ENCODE assay signal across 1 cellular context in the genomic region with DNA sequence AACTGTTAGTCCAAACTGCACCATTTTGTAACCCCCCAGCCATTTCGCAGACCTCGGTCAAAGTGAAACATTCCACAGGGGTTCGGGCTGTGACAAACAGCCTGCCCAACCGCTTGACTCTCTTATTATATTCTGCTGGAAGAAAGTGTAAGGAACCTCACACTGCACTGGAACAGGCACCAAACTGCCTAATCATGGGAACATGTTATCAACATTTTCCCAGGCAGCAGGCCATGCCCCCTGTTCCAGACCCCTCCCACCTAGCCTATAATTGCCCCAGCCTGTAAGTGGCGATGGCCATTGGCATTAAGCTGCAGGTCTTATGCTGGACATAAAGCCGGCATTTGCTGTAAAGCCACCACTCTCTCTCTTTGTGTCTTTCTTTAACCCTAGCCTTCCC.
TF ChIP-seq lines count a peak whose summit lies in the region.

No MANE protein-coding gene starts in this region.

TF ChIP-seq in K562, 482 proteins besides CTCF, POLR2A, EP300 and RAD21 (continued from another document and continues in another):
- TF ChIP-seq, protein P1, sequence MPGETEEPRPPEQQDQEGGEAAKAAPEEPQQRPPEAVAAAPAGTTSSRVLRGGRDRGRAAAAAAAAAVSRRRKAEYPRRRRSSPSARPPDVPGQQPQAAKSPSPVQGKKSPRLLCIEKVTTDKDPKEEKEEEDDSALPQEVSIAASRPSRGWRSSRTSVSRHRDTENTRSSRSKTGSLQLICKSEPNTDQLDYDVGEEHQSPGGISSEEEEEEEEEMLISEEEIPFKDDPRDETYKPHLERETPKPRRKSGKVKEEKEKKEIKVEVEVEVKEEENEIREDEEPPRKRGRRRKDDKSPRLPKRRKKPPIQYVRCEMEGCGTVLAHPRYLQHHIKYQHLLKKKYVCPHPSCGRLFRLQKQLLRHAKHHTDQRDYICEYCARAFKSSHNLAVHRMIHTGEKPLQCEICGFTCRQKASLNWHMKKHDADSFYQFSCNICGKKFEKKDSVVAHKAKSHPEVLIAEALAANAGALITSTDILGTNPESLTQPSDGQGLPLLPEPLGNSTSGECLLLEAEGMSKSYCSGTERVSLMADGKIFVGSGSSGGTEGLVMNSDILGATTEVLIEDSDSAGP (CRISPR knock-in tag; IDR thresholded peaks at IDR 0.05): no peak
- TF ChIP-seq TEAD4 (IDR thresholded peaks at IDR 0.05; ENCODE audit: low read length) (no peak), TEAD4 (CRISPR knock-in tag; IDR thresholded peaks at IDR 0.05; ENCODE audit: borderline replicate concordance) (no peak), YY1 (IDR thresholded peaks at IDR 0.05; ENCODE audit: borderline replicate concordance in 1 of 3, control insufficient read depth in 1 of 3, extremely low read depth in 1 of 3, insufficient read depth in 3 of 3, insufficient read length in 1 of 3, insufficient replicate concordance in 2 of 3, low read depth in 1 of 3, low read length in 2 of 3) (peak in 1 of 3 experiments; percentile 23), CC2D1A (IDR thresholded peaks at IDR 0.05) (no peak), ZNF583 (CRISPR knock-in tag; IDR thresholded peaks at IDR 0.05) (no peak), ZNF695 (CRISPR knock-in tag; IDR thresholded peaks at IDR 0.05) (no peak), NFATC3 (IDR thresholded peaks at IDR 0.05) (no peak), ZNF696 (CRISPR knock-in tag; conservative IDR thresholded peaks at IDR 0.05) (no peak), KLF13 (tag; IDR thresholded peaks at IDR 0.05; ENCODE audit: borderline replicate concordance, low read depth) (no peak), HDAC6 (IDR thresholded peaks at IDR 0.05; ENCODE audit: low read depth, low read length) (no peak), GATAD2A (IDR thresholded peaks at IDR 0.05) (no peak), FOXJ3 (CRISPR knock-in tag; IDR thresholded peaks at IDR 0.05) (no peak), FOXM1 (IDR thresholded peaks at IDR 0.05; ENCODE audit: low read depth) (no peak), FOXM1 (CRISPR knock-in tag; IDR thresholded peaks at IDR 0.05; ENCODE audit: low read depth) (no peak), PURB (CRISPR knock-in tag; IDR thresholded peaks at IDR 0.05; ENCODE audit: low read depth) (no peak), PHF8 (IDR thresholded peaks at IDR 0.05; ENCODE audit: borderline replicate concordance, low read length) (no peak), ZNF717 (CRISPR knock-in tag; IDR thresholded peaks at IDR 0.05) (no peak), HIVEP1 (CRISPR knock-in tag; IDR thresholded peaks at IDR 0.05) (no peak), SP1 (CRISPR knock-in tag; IDR thresholded peaks at IDR 0.05) (no peak), NFE2 (IDR thresholded peaks at IDR 0.05; ENCODE audit: low read depth) (peak; percentile 77), ERF (CRISPR knock-in tag; IDR thresholded peaks at IDR 0.05) (no peak), MAFK (IDR thresholded peaks at IDR 0.05; ENCODE audit: low read length) (peak; percentile 47; the same call in 1 of the 2 replicates), HOXB6 (CRISPR knock-in tag; IDR thresholded peaks at IDR 0.05; ENCODE audit: borderline replicate concordance) (no peak), CBFA2T3 (IDR thresholded peaks at IDR 0.05) (0 out of 2 replicates have a peak, but pooled peaks have one; percentile 14), U2AF1 (optimal IDR thresholded peaks at IDR 0.05; ENCODE audit: low read depth, low read length) (no peak), ZNF589 (CRISPR knock-in tag; IDR thresholded peaks at IDR 0.05; ENCODE audit: low read depth) (no peak), KAT8 (IDR thresholded peaks at IDR 0.05; ENCODE audit: low read depth) (no peak), ETV5 (CRISPR knock-in tag; IDR thresholded peaks at IDR 0.05; ENCODE audit: low read depth) (no peak), CREBBP (IDR thresholded peaks at IDR 0.05; ENCODE audit: low read depth, low read length) (no peak), ZNF507 (tag; conservative IDR thresholded peaks at IDR 0.05) (no peak), SIN3A (IDR thresholded peaks at IDR 0.05; ENCODE audit: borderline replicate concordance in 2 of 2, control insufficient read depth in 1 of 2, low read depth in 2 of 2, low read length in 2 of 2) (no peak), ZNF232 (CRISPR knock-in tag; IDR thresholded peaks at IDR 0.05) (no peak), L3MBTL2 (IDR thresholded peaks at IDR 0.05) (no peak), ZNF75A (CRISPR knock-in tag; IDR thresholded peaks at IDR 0.05) (no peak), ZEB2 (IDR thresholded peaks at IDR 0.05) (no peak), ESRRB (CRISPR knock-in tag; IDR thresholded peaks at IDR 0.05; ENCODE audit: borderline replicate concordance) (no peak)
- TF ChIP-seq, protein P2, sequence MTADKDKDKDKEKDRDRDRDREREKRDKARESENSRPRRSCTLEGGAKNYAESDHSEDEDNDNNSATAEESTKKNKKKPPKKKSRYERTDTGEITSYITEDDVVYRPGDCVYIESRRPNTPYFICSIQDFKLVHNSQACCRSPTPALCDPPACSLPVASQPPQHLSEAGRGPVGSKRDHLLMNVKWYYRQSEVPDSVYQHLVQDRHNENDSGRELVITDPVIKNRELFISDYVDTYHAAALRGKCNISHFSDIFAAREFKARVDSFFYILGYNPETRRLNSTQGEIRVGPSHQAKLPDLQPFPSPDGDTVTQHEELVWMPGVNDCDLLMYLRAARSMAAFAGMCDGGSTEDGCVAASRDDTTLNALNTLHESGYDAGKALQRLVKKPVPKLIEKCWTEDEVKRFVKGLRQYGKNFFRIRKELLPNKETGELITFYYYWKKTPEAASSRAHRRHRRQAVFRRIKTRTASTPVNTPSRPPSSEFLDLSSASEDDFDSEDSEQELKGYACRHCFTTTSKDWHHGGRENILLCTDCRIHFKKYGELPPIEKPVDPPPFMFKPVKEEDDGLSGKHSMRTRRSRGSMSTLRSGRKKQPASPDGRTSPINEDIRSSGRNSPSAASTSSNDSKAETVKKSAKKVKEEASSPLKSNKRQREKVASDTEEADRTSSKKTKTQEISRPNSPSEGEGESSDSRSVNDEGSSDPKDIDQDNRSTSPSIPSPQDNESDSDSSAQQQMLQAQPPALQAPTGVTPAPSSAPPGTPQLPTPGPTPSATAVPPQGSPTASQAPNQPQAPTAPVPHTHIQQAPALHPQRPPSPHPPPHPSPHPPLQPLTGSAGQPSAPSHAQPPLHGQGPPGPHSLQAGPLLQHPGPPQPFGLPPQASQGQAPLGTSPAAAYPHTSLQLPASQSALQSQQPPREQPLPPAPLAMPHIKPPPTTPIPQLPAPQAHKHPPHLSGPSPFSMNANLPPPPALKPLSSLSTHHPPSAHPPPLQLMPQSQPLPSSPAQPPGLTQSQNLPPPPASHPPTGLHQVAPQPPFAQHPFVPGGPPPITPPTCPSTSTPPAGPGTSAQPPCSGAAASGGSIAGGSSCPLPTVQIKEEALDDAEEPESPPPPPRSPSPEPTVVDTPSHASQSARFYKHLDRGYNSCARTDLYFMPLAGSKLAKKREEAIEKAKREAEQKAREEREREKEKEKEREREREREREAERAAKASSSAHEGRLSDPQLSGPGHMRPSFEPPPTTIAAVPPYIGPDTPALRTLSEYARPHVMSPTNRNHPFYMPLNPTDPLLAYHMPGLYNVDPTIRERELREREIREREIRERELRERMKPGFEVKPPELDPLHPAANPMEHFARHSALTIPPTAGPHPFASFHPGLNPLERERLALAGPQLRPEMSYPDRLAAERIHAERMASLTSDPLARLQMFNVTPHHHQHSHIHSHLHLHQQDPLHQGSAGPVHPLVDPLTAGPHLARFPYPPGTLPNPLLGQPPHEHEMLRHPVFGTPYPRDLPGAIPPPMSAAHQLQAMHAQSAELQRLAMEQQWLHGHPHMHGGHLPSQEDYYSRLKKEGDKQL (CRISPR knock-in tag; IDR thresholded peaks at IDR 0.05; ENCODE audit: borderline replicate concordance): no peak
- TF ChIP-seq, protein P3, sequence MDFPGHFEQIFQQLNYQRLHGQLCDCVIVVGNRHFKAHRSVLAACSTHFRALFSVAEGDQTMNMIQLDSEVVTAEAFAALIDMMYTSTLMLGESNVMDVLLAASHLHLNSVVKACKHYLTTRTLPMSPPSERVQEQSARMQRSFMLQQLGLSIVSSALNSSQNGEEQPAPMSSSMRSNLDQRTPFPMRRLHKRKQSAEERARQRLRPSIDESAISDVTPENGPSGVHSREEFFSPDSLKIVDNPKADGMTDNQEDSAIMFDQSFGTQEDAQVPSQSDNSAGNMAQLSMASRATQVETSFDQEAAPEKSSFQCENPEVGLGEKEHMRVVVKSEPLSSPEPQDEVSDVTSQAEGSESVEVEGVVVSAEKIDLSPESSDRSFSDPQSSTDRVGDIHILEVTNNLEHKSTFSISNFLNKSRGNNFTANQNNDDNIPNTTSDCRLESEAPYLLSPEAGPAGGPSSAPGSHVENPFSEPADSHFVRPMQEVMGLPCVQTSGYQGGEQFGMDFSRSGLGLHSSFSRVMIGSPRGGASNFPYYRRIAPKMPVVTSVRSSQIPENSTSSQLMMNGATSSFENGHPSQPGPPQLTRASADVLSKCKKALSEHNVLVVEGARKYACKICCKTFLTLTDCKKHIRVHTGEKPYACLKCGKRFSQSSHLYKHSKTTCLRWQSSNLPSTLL (IDR thresholded peaks at IDR 0.05): no peak
- TF ChIP-seq, protein P4, sequence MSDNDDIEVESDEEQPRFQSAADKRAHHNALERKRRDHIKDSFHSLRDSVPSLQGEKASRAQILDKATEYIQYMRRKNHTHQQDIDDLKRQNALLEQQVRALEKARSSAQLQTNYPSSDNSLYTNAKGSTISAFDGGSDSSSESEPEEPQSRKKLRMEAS (CRISPR knock-in tag; IDR thresholded peaks at IDR 0.05): no peak
- TF ChIP-seq, protein P5, sequence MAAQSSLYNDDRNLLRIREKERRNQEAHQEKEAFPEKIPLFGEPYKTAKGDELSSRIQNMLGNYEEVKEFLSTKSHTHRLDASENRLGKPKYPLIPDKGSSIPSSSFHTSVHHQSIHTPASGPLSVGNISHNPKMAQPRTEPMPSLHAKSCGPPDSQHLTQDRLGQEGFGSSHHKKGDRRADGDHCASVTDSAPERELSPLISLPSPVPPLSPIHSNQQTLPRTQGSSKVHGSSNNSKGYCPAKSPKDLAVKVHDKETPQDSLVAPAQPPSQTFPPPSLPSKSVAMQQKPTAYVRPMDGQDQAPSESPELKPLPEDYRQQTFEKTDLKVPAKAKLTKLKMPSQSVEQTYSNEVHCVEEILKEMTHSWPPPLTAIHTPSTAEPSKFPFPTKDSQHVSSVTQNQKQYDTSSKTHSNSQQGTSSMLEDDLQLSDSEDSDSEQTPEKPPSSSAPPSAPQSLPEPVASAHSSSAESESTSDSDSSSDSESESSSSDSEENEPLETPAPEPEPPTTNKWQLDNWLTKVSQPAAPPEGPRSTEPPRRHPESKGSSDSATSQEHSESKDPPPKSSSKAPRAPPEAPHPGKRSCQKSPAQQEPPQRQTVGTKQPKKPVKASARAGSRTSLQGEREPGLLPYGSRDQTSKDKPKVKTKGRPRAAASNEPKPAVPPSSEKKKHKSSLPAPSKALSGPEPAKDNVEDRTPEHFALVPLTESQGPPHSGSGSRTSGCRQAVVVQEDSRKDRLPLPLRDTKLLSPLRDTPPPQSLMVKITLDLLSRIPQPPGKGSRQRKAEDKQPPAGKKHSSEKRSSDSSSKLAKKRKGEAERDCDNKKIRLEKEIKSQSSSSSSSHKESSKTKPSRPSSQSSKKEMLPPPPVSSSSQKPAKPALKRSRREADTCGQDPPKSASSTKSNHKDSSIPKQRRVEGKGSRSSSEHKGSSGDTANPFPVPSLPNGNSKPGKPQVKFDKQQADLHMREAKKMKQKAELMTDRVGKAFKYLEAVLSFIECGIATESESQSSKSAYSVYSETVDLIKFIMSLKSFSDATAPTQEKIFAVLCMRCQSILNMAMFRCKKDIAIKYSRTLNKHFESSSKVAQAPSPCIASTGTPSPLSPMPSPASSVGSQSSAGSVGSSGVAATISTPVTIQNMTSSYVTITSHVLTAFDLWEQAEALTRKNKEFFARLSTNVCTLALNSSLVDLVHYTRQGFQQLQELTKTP (IDR thresholded peaks at IDR 0.05; ENCODE audit: low read depth in 1 of 2, partially characterized antibody in 2 of 2): no peak
- TF ChIP-seq, protein P6, sequence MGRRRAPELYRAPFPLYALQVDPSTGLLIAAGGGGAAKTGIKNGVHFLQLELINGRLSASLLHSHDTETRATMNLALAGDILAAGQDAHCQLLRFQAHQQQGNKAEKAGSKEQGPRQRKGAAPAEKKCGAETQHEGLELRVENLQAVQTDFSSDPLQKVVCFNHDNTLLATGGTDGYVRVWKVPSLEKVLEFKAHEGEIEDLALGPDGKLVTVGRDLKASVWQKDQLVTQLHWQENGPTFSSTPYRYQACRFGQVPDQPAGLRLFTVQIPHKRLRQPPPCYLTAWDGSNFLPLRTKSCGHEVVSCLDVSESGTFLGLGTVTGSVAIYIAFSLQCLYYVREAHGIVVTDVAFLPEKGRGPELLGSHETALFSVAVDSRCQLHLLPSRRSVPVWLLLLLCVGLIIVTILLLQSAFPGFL (CRISPR knock-in tag; IDR thresholded peaks at IDR 0.05): no peak
- TF ChIP-seq, protein P7, sequence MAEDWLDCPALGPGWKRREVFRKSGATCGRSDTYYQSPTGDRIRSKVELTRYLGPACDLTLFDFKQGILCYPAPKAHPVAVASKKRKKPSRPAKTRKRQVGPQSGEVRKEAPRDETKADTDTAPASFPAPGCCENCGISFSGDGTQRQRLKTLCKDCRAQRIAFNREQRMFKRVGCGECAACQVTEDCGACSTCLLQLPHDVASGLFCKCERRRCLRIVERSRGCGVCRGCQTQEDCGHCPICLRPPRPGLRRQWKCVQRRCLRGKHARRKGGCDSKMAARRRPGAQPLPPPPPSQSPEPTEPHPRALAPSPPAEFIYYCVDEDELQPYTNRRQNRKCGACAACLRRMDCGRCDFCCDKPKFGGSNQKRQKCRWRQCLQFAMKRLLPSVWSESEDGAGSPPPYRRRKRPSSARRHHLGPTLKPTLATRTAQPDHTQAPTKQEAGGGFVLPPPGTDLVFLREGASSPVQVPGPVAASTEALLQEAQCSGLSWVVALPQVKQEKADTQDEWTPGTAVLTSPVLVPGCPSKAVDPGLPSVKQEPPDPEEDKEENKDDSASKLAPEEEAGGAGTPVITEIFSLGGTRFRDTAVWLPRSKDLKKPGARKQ (CRISPR knock-in tag; IDR thresholded peaks at IDR 0.05): no peak
- TF ChIP-seq, protein P8, sequence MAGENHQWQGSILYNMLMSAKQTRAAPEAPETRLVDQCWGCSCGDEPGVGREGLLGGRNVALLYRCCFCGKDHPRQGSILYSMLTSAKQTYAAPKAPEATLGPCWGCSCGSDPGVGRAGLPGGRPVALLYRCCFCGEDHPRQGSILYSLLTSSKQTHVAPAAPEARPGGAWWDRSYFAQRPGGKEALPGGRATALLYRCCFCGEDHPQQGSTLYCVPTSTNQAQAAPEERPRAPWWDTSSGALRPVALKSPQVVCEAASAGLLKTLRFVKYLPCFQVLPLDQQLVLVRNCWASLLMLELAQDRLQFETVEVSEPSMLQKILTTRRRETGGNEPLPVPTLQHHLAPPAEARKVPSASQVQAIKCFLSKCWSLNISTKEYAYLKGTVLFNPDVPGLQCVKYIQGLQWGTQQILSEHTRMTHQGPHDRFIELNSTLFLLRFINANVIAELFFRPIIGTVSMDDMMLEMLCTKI (IDR thresholded peaks at IDR 0.05; ENCODE audit: partially characterized antibody): no peak
- TF ChIP-seq, protein P9, sequence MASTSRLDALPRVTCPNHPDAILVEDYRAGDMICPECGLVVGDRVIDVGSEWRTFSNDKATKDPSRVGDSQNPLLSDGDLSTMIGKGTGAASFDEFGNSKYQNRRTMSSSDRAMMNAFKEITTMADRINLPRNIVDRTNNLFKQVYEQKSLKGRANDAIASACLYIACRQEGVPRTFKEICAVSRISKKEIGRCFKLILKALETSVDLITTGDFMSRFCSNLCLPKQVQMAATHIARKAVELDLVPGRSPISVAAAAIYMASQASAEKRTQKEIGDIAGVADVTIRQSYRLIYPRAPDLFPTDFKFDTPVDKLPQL (IDR thresholded peaks at IDR 0.05; ENCODE audit: extremely low read depth, insufficient read length): no peak
